In the genomic region with DNA sequence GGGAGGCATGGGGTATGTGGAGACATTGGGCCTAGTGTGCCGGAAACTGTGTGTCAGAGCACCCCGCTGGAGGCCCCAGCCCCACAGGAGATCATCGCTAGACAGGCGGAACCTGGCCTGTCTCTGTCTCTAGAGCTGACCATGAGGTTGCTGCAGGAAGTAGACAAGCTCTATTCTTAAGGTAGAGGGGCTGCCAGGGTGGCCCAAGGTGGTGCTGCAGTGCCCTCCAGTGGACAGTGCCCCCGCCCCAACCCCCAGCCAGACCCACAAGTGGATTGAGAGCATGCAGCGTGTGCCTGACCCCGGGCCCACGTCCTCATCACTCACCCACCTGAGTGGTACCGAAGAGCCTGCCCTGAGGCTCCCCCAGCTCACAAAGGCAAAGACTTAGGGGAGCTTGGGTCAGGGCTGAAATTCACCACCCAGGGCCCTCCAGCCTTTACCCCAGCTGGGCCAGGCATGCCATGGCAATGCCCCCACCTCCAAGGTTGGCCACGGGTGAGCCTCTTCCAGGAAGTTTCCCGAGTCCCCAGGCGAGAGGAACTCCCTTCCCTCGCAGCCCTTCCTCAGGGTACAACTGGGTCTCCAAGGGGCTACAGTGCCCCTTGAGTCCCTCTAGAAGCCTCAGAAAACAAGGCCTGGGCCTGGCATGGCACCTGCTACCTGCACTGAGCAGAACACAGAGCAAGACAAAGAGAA, we compare ENCODE assay signal across 8 cellular contexts.
DNase-seq lines count a peak whose midpoint lies in the region; ATAC-seq and TF ChIP-seq lines count a peak whose summit lies in the region.
"Had no signal": no experiment of that assay in that cellular context is flagged by ENCODE, and none has a peak within 500 bp of the region (broad histone marks: within the 10 kb centered on the region; RNA-seq: fewer than 3 reads in every experiment).

No MANE protein-coding gene starts in this region.

- H3K9me3 Mint-ChIP-seq in chondrocyte (ENCODE audit: low read depth), result no peaks in the 10 kb centered on the region
- H3K9me3 Mint-ChIP-seq: activated CD4-positive, alpha-beta T cell treated with anti-CD3 and anti-CD28 coated beads, Interleukin-2, amount 10 ng/mL, durations not matched to agents 7 days and 5 days had no signal

- H3K4me1 ChIP-seq in Loucy (ENCODE audit: insufficient read depth, low read length, poor library complexity, severe bottlenecking), result no peaks in the 10 kb centered on the region

- peak; percentile 25 for ATAC-seq in omental fat pad (ENCODE audit: low FRiP score)
- ATAC-seq in GM21717 (IDR thresholded peaks at IDR 0.05; ENCODE audit: unreplicated experiment), result no peak

- no peaks in the 10 kb centered on the region for H3F3A ChIP-seq in Loucy (ENCODE audit: low read depth)

- no peaks in the 10 kb centered on the region for H3K27me3 ChIP-seq in Loucy (ENCODE audit: insufficient read depth, low read length, poor library complexity, severe bottlenecking)

- no peaks in the 10 kb centered on the region for H3K36me3 ChIP-seq in Loucy (ENCODE audit: insufficient read depth, low read length)

- H2AFZ ChIP-seq in Loucy (ENCODE audit: low read length), result no peak overlapping the region

- H3K9ac ChIP-seq in Loucy (ENCODE audit: low read depth, low read length, poor library complexity, severe bottlenecking), result no peak overlapping the region

- H3K4me3 ChIP-seq in GM12864 (ENCODE audit: low read depth, low read length), result no peak overlapping the region
- H3K4me3 ChIP-seq in Loucy (ENCODE audit: low read length, poor library complexity, severe bottlenecking), result no peak overlapping the region

- no peaks in the 10 kb centered on the region for H4K20me1 ChIP-seq in Loucy (ENCODE audit: insufficient read depth, low read length, poor library complexity, severe bottlenecking)

- peak overlapping the region; percentile 78 for H3K27ac Mint-ChIP-seq in chondrocyte (ENCODE audit: unreplicated experiment)
- H3K27ac Mint-ChIP-seq: activated CD4-positive, alpha-beta T cell treated with anti-CD3 and anti-CD28 coated beads, Interleukin-2, amount 10 ng/mL, durations not matched to agents 7 days and 5 days had no signal

- H3K4me3 Mint-ChIP-seq in chondrocyte (ENCODE audit: unreplicated experiment), result no peak overlapping the region
- H3K4me3 Mint-ChIP-seq: activated CD4-positive, alpha-beta T cell treated with anti-CD3 and anti-CD28 coated beads, Interleukin-2, amount 10 ng/mL, durations not matched to agents 7 days and 5 days had no signal

- H3K36me3 Mint-ChIP-seq in chondrocyte (ENCODE audit: low read depth), result no peaks in the 10 kb centered on the region

- no peaks in the 10 kb centered on the region for H3K9me2 ChIP-seq in Loucy (replicated peaks; ENCODE audit: low read depth, low read length)

- TF ChIP-seq CTCF in GM12864 (IDR thresholded peaks at IDR 0.05; ENCODE audit: low read depth, low read length, missing control alignments), result peak; percentile 41
- TF ChIP-seq CTCF in Loucy (conservative IDR thresholded peaks at IDR 0.05; ENCODE audit: low read length), result peak; percentile 50
- peak; percentile 73 for TF ChIP-seq CTCF in chondrocyte (IDR thresholded peaks at IDR 0.05)
- no peak for TF ChIP-seq CTCF in omental fat pad (IDR thresholded peaks at IDR 0.05)

- H3K79me2 ChIP-seq in Loucy (ENCODE audit: insufficient read depth, low read length), result no peaks in the 10 kb centered on the region

- H3K4me2 ChIP-seq in Loucy (ENCODE audit: low read depth, low read length, poor library complexity, severe bottlenecking), result no peak overlapping the region

- H3K9me3 ChIP-seq in Loucy (ENCODE audit: insufficient read depth, low read depth, low read length), result no peaks in the 10 kb centered on the region

- H3K4me1 Mint-ChIP-seq in chondrocyte (ENCODE audit: low read depth), result peaks cover 65% of the 10 kb centered on the region
- H3K4me1 Mint-ChIP-seq: activated CD4-positive, alpha-beta T cell treated with anti-CD3 and anti-CD28 coated beads, Interleukin-2, amount 10 ng/mL, durations not matched to agents 7 days and 5 days had no signal

- no peak for DNase-seq in GM12864 (ENCODE audit: low read depth)
- DNase-seq in chondrocyte (ENCODE audit: low spot score), result no peak
- DNase-seq in omental fat pad (ENCODE audit: low spot score), result no peak
- DNase-seq in superior temporal gyrus (ENCODE audit: extremely low spot score), result no peak
- no peak for DNase-seq in GDM1 (lab: John Stamatoyannopoulos, UW)
- DNase-seq: activated CD4-positive, alpha-beta T cell treated with anti-CD3 and anti-CD28 coated beads, Interleukin-2, amount 10 ng/mL, durations not matched to agents 7 days and 5 days had no signal

- no peaks in the 10 kb centered on the region for H3K27me3 Mint-ChIP-seq in chondrocyte (ENCODE audit: low read depth)

Comparison
In these comparisons a context has a peak if more than half of its experiments do, and no peak if none do; other contexts are left out.
1. CTCF ChIP-seq: peak in GM12864 (single experiment), Loucy (single experiment) and chondrocyte (single experiment); none in omental fat pad (0 of 3).